19 cellular contexts compared by ENCODE assay signal in genomic region chr12:22048351-22049041, GRCh38. TPM values are rescaled to one million over a fixed set of nuclear protein-coding genes. Genes with fewer than 3 reads are reported as not detected.
DNase-seq lines count a peak whose midpoint lies in the region; ATAC-seq and TF ChIP-seq lines count a peak whose summit lies in the region.
"Had no signal": no experiment of that assay in that cellular context is flagged by ENCODE, and none has a peak within 500 bp of the region (broad histone marks: within the 10 kb centered on the region; RNA-seq: fewer than 3 reads in every experiment).

No MANE protein-coding gene starts in this region.

- no peak overlapping the region for H2BK120ac ChIP-seq in H9 (ENCODE audit: low read depth, low read length, poor library complexity, severe bottlenecking)
- H2BK120ac ChIP-seq in mesendoderm (ENCODE audit: low read depth, low read length), result no peak overlapping the region

- no peak overlapping the region for H2BK12ac ChIP-seq in H9 (ENCODE audit: insufficient read length, low read depth, low read length)

- H3K4ac ChIP-seq in H9 (ENCODE audit: low read depth, low read length), result no peak overlapping the region
- H3K4ac ChIP-seq in mesendoderm (ENCODE audit: low read depth, low read length), result no peak overlapping the region

- DNase-seq in H9 (peak; percentile 38), colonic mucosa (peak; percentile 28), mesendoderm (no peak), COLO829 (ENCODE audit: low spot score) (no peak)
- DNase-seq: activated CD4-positive, alpha-beta T cell treated with anti-CD3 and anti-CD28 coated beads, Interleukin-2, amount 50 U/mL, for 4 hours; activated gamma-delta T cell treated with Interleukin-2 at 50 U/mL for 16 hours; effector memory CD4-positive, alpha-beta T cell; heart left ventricle; NCI-H1105; NCI-H2081 treated with DMSO at 0.1 percent for 48 hours; NCI-H510A treated with DMSO at 0.1 percent for 48 hours; SHP77; T-helper 1 cell had no signal

- no peak overlapping the region for H2BK20ac ChIP-seq in H9 (ENCODE audit: low read depth, low read length, poor library complexity, severe bottlenecking)

- no peak overlapping the region for H2AK5ac ChIP-seq in H9 (ENCODE audit: insufficient read length, low read length)
- no peak overlapping the region for H2AK5ac ChIP-seq in mesendoderm (ENCODE audit: low read length)

- H3K9me3 ChIP-seq in H9 (ENCODE audit: control insufficient read depth, low read depth, low read length) (no peaks in the 10 kb centered on the region), colonic mucosa (no peaks in the 10 kb centered on the region)
- H3K9me3 ChIP-seq: heart left ventricle had no signal

- H2BK5ac ChIP-seq in H9 (ENCODE audit: insufficient read length, low read length), result no peak overlapping the region
- H2BK5ac ChIP-seq in mesendoderm (ENCODE audit: low read length), result no peak overlapping the region

- no peak overlapping the region for H3K14ac ChIP-seq in H9 (ENCODE audit: insufficient read depth, low read length)

- H3K23ac ChIP-seq in H9 (ENCODE audit: insufficient read length, low read depth, low read length) (no peak overlapping the region), mesendoderm (ENCODE audit: low read length) (no peak overlapping the region)

- H3K18ac ChIP-seq in H9 (ENCODE audit: insufficient read length, low read depth, low read length) (no peak overlapping the region), mesendoderm (ENCODE audit: low read length) (no peak overlapping the region)

- no peak overlapping the region for H4K5ac ChIP-seq in H9 (ENCODE audit: insufficient read length, low read depth, low read length)
- H4K5ac ChIP-seq in mesendoderm (ENCODE audit: low read length), result no peak overlapping the region

- H3K4me3 ChIP-seq in ACC112 (ENCODE audit: low read depth, low read length) (0 out of 2 replicates have a peak overlapping the region, but pooled peaks have one; percentile 96), colonic mucosa (no peak overlapping the region), mesendoderm (ENCODE audit: low read length) (no peak overlapping the region)

- no peak overlapping the region for H3K56ac ChIP-seq in H9 (ENCODE audit: insufficient read length, low read depth, low read length)
- peak overlapping the region; percentile 30 for H3K56ac ChIP-seq in mesendoderm (ENCODE audit: low read length)

- peaks cover 7% of the 10 kb centered on the region; the same call in 1 of the 2 replicates for H3K36me3 ChIP-seq in ACC112 (ENCODE audit: insufficient read depth, low read length)
- H3K36me3 ChIP-seq in colonic mucosa, result no peaks in the 10 kb centered on the region
- no peaks in the 10 kb centered on the region for H3K36me3 ChIP-seq in mesendoderm (ENCODE audit: control insufficient read depth, insufficient read depth, low read length)

- no peak overlapping the region for H3K27ac ChIP-seq in ACC112 (ENCODE audit: low read depth, low read length)
- peak overlapping the region; percentile 67 for H3K27ac ChIP-seq in H9 (ENCODE audit: insufficient read length, low read depth, low read length)
- H3K27ac ChIP-seq in colonic mucosa, result peak overlapping the region; percentile 99
- H3K27ac ChIP-seq in mesendoderm (ENCODE audit: low read depth, low read length), result no peak overlapping the region
- H3K27ac ChIP-seq: heart left ventricle had no signal

- no peak overlapping the region for H3K9ac ChIP-seq in H9 (ENCODE audit: extremely low read depth, insufficient read length, low read length)
- H3K9ac ChIP-seq in colonic mucosa (ENCODE audit: low read depth in 2 of 2, low read length in 2 of 2), result peak overlapping the region in 1 of 2 donors; percentile 96
- no peak overlapping the region for H3K9ac ChIP-seq in mesendoderm (ENCODE audit: low read length)

- H2AFZ ChIP-seq in ACC112 (ENCODE audit: low read length, unreplicated experiment) (no peak overlapping the region), H9 (ENCODE audit: low read length) (no peak overlapping the region)

- ATAC-seq in HG02884 (IDR thresholded peaks at IDR 0.05; ENCODE audit: unreplicated experiment), result no peak
- ATAC-seq in GM19035 (IDR thresholded peaks at IDR 0.05; ENCODE audit: unreplicated experiment), result no peak
- no peak for ATAC-seq in GM21367 (IDR thresholded peaks at IDR 0.05; ENCODE audit: unreplicated experiment)
- ATAC-seq: heart left ventricle had no signal

- no CpG with 5 or more reads among the region's 4 CpGs for WGBS in H9 (ENCODE audit: extremely low coverage, insufficient read length, low lambda C conversion rate)
- WGBS in mesendoderm (ENCODE audit: extremely low coverage, insufficient coverage, low lambda C conversion rate), result no CpG with 5 or more reads among the region's 4 CpGs

- H3K4me2 ChIP-seq in H9 (ENCODE audit: insufficient read depth, insufficient read length, low read length) (peak overlapping the region; percentile 76), mesendoderm (ENCODE audit: low read length) (no peak overlapping the region)

- no peaks in the 10 kb centered on the region for H3K79me1 ChIP-seq in H9 (ENCODE audit: insufficient read depth, low read depth, low read length, poor library complexity, severe bottlenecking)
- H3K79me1 ChIP-seq in mesendoderm (ENCODE audit: low read length), result peaks cover 8% of the 10 kb centered on the region

- no peak overlapping the region for H4K91ac ChIP-seq in H9 (ENCODE audit: insufficient read length, low read depth, low read length)

- H3K27me3 Mint-ChIP-seq in H9 (ENCODE audit: low read depth), result no peaks in the 10 kb centered on the region
- H3K27me3 Mint-ChIP-seq: memory B cell had no signal

- H3K27ac Mint-ChIP-seq in H9, result peak overlapping the region; percentile 35 to 87 (median 76)
- H3K27ac Mint-ChIP-seq: memory B cell had no signal

- intact Hi-C loops in colonic mucosa (cut with DNase I), result no loop called here

- no peaks in the 10 kb centered on the region for H4K20me1 ChIP-seq in H9 (ENCODE audit: control insufficient read depth, insufficient read depth, insufficient read length)

- H2BK15ac ChIP-seq in H9 (ENCODE audit: low read depth, low read length) (no peak overlapping the region), mesendoderm (replicated peaks; ENCODE audit: low read depth) (no peak overlapping the region)

- H4K8ac ChIP-seq in H9 (replicated peaks; ENCODE audit: insufficient read length, low read depth, low read length), result no peak overlapping the region
- H4K8ac ChIP-seq in mesendoderm (ENCODE audit: low read depth, low read length), result no peak overlapping the region

- TF ChIP-seq CTCF in H9 (conservative IDR thresholded peaks at IDR 0.05) (no peak), colonic mucosa (IDR thresholded peaks at IDR 0.05) (no peak)

- H3K79me2 ChIP-seq in ACC112 (ENCODE audit: control insufficient read depth, insufficient read depth, low read length, unreplicated experiment) (peaks cover 60% of the 10 kb centered on the region), H9 (ENCODE audit: insufficient read depth, low read length) (peaks cover 5% of the 10 kb centered on the region; the same call in 1 of the 2 replicates), mesendoderm (ENCODE audit: control insufficient read depth, insufficient read depth, low read length) (peaks cover 7% of the 10 kb centered on the region)

- H3K27me3 ChIP-seq in ACC112 (ENCODE audit: insufficient read depth, low read length) (no peaks in the 10 kb centered on the region), H9 (ENCODE audit: insufficient read depth, low read length) (no peaks in the 10 kb centered on the region), colonic mucosa (no peaks in the 10 kb centered on the region), mesendoderm (ENCODE audit: insufficient read depth, low read length, poor library complexity) (no peaks in the 10 kb centered on the region)
- H3K27me3 ChIP-seq: heart left ventricle had no signal

- peaks cover 16% of the 10 kb centered on the region for H3K4me1 ChIP-seq in ACC112 (ENCODE audit: control insufficient read depth, insufficient read depth, low read length, unreplicated experiment)
- H3K4me1 ChIP-seq in H9 (ENCODE audit: insufficient read depth, low read length), result peaks cover 11% of the 10 kb centered on the region
- peaks cover 13% of the 10 kb centered on the region for H3K4me1 ChIP-seq in colonic mucosa
- peaks cover 5% of the 10 kb centered on the region for H3K4me1 ChIP-seq in mesendoderm (ENCODE audit: control insufficient read depth, low read depth, low read length)

- H3K23me2 ChIP-seq in H9 (ENCODE audit: insufficient read length, low read depth, low read length, poor library complexity, severe bottlenecking), result no peaks in the 10 kb centered on the region

- H3K4me3 Mint-ChIP-seq in H9, result peak overlapping the region; percentile 6 to 73
- H3K4me3 Mint-ChIP-seq: CD14-positive monocyte, memory B cell had no signal

- H3K36me3 Mint-ChIP-seq in H9 (ENCODE audit: insufficient read depth in 1 of 3, low read depth in 3 of 3), result peaks cover 7 to 18% (median 12%) of the 10 kb centered on the region in 3 experiments; a peak in 6 of 7 replicates

- no peak overlapping the region for H3T11ph ChIP-seq in H9 (ENCODE audit: low read length)

- H3K9me3 Mint-ChIP-seq in H9, result no peaks in the 10 kb centered on the region
- H3K9me3 Mint-ChIP-seq: CD14-positive monocyte, memory B cell had no signal

- H3K4me1 Mint-ChIP-seq in H9, result peaks cover 31 to 38% of the 10 kb centered on the region in 2 experiments

RNA-seq across cellular contexts. Expression of gene CMAS, which starts 2.5 kb away (rescaled TPM):
- total RNA-seq in H9 (2021), result 46.7 and 47.4 TPM in 2 replicates
- 100 to 1,000 TPM; 126 to 189 TPM for total RNA-seq in colonic mucosa
- polyA plus RNA-seq in mesendoderm (2013, experiment 1 of 2), result 41.9 TPM
- polyA plus RNA-seq in mesendoderm (2013, experiment 2 of 2), result 41.2 TPM

Comparison
In these comparisons a context has a peak if more than half of its experiments do, and no peak if none do; other contexts are left out.
1. H3K27ac ChIP-seq: peak in H9 (single experiment) and colonic mucosa (single experiment); none in ACC112 (single experiment) and mesendoderm (single experiment).
2. DNase-seq: peak in H9 (single experiment) and colonic mucosa (single experiment); none in mesendoderm (single experiment) and COLO829 (single experiment).